27 cellular contexts compared by ENCODE assay signal in genomic region chr21:41625428-41625827, GRCh38.
"Had no signal": no experiment of that assay in that cellular context is flagged by ENCODE, and none has a peak within 500 bp of the region (broad histone marks: within the 10 kb centered on the region; RNA-seq: fewer than 3 reads in every experiment).

No MANE protein-coding gene starts in this region.

- H3K9me3 ChIP-seq: lower lobe of right lung, mucosa of descending colon, neutrophil, prostate gland, tibial nerve, uterus had no signal

- H3K4me3 ChIP-seq: left lung, lower lobe of right lung, mucosa of descending colon, neural progenitor cell, prostate gland, spleen, tibial nerve, uterus had no signal

- H2AFZ ChIP-seq: neural progenitor cell, parathyroid adenoma had no signal

- H3K4me2 ChIP-seq: neural progenitor cell had no signal

- H3K9ac ChIP-seq: neural progenitor cell, parathyroid adenoma had no signal

- H3K4me1 ChIP-seq: left lung, lower lobe of right lung, neural progenitor cell, parathyroid adenoma, prostate gland, spleen, uterus had no signal

- H3K27me3 ChIP-seq: neural progenitor cell, tibial nerve, uterus had no signal

- DNase-seq: hippocampal formation; kidney glomerular epithelial cell; left colon; left lung; lower lobe of right lung; midbrain; mucosa of descending colon; naive thymus-derived CD4-positive, alpha-beta T cell; nephron progenitor cell; occipital lobe; retina; right cardiac atrium; spleen; stimulated activated CD4-positive, alpha-beta T cell treated with anti-CD3 and anti-CD28 coated beads, Interleukin-4, amount 100 ng/mL, for 24 hours; stimulated activated naive CD4-positive, alpha-beta T cell treated with Interleukin-2 at 50 U/mL for 16 hours; stimulated activated naive CD8-positive, alpha-beta T cell treated with anti-CD3 and anti-CD28 coated beads, Interleukin-15, amount 100 ng/mL, for 72 hours; substantia nigra; uterus had no signal

- FAIRE-seq: keratinocyte, small intestine had no signal

- H3K27ac ChIP-seq: left lung, lower lobe of right lung, neural progenitor cell, neutrophil, parathyroid adenoma, prostate gland, spleen, tibial nerve, uterus had no signal

- H3K36me3 ChIP-seq: left lung, lower lobe of right lung, neural progenitor cell, neutrophil, prostate gland, spleen, tibial nerve, uterus had no signal

- ATAC-seq: left colon; left lung; lower lobe of right lung; mucosa of descending colon; naive thymus-derived CD4-positive, alpha-beta T cell; right cardiac atrium; sciatic nerve; stimulated activated memory B cell treated with anti-CD40 and anti-IgM and Interleukin-4, amounts not matched to agents 10 μg/mL and 1 μg/mL and 100 μg/mL, for 72 hours; stimulated activated naive CD8-positive, alpha-beta T cell treated with anti-CD3 and anti-CD28 coated beads, Interleukin-15, amount 100 ng/mL, for 72 hours had no signal
